Comparison of ENCODE assay signal across 21 cellular contexts in the genomic region with DNA sequence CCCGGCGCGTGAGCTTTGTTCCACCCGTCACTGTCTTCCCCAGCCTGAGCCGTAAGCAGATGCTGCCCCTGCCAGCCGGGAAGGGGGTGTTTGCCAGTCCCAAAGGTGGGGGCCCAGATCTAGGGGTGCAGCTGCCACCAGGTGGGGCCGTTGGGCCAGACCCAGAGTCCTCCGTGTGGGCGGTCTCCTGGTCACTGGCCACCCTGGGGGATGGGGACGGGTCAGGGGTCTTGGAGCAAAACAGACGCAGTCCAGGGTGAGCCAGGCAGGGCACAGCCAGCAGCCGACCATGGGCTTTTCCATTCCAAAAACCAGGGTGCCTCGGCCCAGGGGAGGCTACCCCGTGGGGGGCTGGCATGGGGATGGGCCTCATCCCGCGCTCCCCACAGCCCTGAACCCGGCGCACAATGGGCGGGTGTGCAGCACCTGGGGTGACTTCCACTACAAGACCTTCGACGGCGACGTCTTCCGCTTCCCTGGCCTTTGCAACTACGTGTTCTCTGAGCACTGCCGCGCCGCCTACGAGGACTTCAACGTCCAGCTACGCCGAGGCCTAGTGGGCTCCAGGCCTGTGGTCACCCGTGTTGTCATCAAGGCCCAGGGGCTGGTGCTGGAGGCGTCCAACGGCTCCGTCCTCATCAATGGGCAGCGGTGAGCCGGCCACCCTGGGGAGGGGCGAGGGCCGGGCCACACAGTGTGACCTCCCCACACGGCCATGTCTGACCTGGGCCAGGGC. TPM values are rescaled to one million over a fixed set of nuclear protein-coding genes. Genes with fewer than 3 reads are reported as not detected.
DNase-seq lines count a peak whose midpoint lies in the region; ATAC-seq and TF ChIP-seq lines count a peak whose summit lies in the region.
"Had no signal": no experiment of that assay in that cellular context is flagged by ENCODE, and none has a peak within 500 bp of the region (broad histone marks: within the 10 kb centered on the region; RNA-seq: fewer than 3 reads in every experiment).

No MANE protein-coding gene starts in this region.

- intact Hi-C loops in lower lobe of right lung (cut with DNase I) = no loop called here

- H3K27ac ChIP-seq in lower lobe of right lung = no peak overlapping the region
- H3K27ac ChIP-seq: adrenal gland, GM23248, SJCRH30, VCaP had no signal

- no peak for TF ChIP-seq CTCF in BE2C (IDR thresholded peaks at IDR 0.05; ENCODE audit: low read depth, low read length)
- no peak for TF ChIP-seq CTCF in GM20000 (IDR thresholded peaks at IDR 0.05; ENCODE audit: extremely low read depth, missing control alignments)
- TF ChIP-seq CTCF in choroid plexus epithelial cell (conservative IDR thresholded peaks at IDR 0.05; ENCODE audit: low read depth, low read length) = peak; percentile 30
- TF ChIP-seq CTCF in lower lobe of right lung (IDR thresholded peaks at IDR 0.05) = no peak

- peak; percentile 3 for DNase-seq in BE2C
- DNase-seq in GM20000 (ENCODE audit: low spot score) = peak; percentile 64
- DNase-seq in choroid plexus epithelial cell (ENCODE audit: low read depth) = no peak
- DNase-seq in lower lobe of right lung = peak; percentile 51
- no peak for DNase-seq in Ammon's horn (ENCODE audit: low spot score)
- no peak for DNase-seq in central memory CD4-positive, alpha-beta T cell
- no peak for DNase-seq in occipital lobe (lab: John Stamatoyannopoulos, UW)
- DNase-seq in ACHN = no peak
- DNase-seq: DMS79 treated with DMSO at 0.1 percent for 48 hours, midbrain, NCI-H2029, NCI-H774, SJCRH30 had no signal

- H3K36me3 ChIP-seq in BE2C (no peaks in the 10 kb centered on the region), lower lobe of right lung (no peaks in the 10 kb centered on the region)
- H3K36me3 ChIP-seq: adrenal gland, SJCRH30 had no signal

- H3K4me3 ChIP-seq in BE2C (ENCODE audit: low read depth, low read length) (no peak overlapping the region), choroid plexus epithelial cell (ENCODE audit: low read depth, low read length) (no peak overlapping the region), lower lobe of right lung (no peak overlapping the region)
- H3K4me3 ChIP-seq: adrenal gland, GM23248, SJCRH30 had no signal

- no peak for ATAC-seq in lower lobe of right lung
- ATAC-seq: stimulated activated effector memory CD8-positive, alpha-beta T cell treated with anti-CD3 and anti-CD28 coated beads, Interleukin-12 subunit alpha, Interleukin-12 subunit beta, amount 100 ng/mL, for 72 hours had no signal

- in situ Hi-C loops in ACHN (cut with HindIII; ENCODE audit: low pct_ligation_motif_present, low pct_unique_long_range_greater_than_20kb, low sequenced_read_pairs) = no loop called here

- H3K9me3 ChIP-seq in BE2C = no peaks in the 10 kb centered on the region
- H3K9me3 ChIP-seq in lower lobe of right lung = no peaks in the 10 kb centered on the region
- H3K9me3 ChIP-seq: adrenal gland, SJCRH30 had no signal

- H3K4me1 ChIP-seq in BE2C (no peaks in the 10 kb centered on the region), lower lobe of right lung (no peaks in the 10 kb centered on the region)
- H3K4me1 ChIP-seq: adrenal gland, SJCRH30 had no signal

- H3K27me3 ChIP-seq in BE2C (peaks cover 5% of the 10 kb centered on the region), lower lobe of right lung (ENCODE audit: low read depth) (peaks cover 66% of the 10 kb centered on the region)

RNA-seq across cellular contexts. Expression of a gene that starts 3.5 kb away (rescaled TPM):
- polyA plus RNA-seq in BE2C (2012; ENCODE audit: insufficient read depth, insufficient read length, low read depth) = not detected
- total RNA-seq in lower lobe of right lung (57.5 TPM), occipital lobe (not detected)
- total RNA-seq: fibroblast of lung, GM23248, LHCN-M2, pulmonary artery endothelial cell, SJCRH30 had no signal
- polyA plus RNA-seq: BJ, fibroblast of lung, GM23248 had no signal

Comparison
In these comparisons a context has a peak if more than half of its experiments do, and no peak if none do; other contexts are left out.
1. DNase-seq: peak in BE2C (single experiment), GM20000 (single experiment) and lower lobe of right lung (single experiment); none in choroid plexus epithelial cell (single experiment), Ammon's horn (single experiment), central memory CD4-positive, alpha-beta T cell (single experiment), occipital lobe (single experiment) and ACHN (single experiment).
2. RNA of a gene that starts 3.5 kb away (total RNA-seq): 57.5 TPM in lower lobe of right lung (single experiment); not detected in occipital lobe (single experiment); every median in the first group is over 10 times any median in the second.